In genomic region chr21:37958493-37958892, GRCh38 we compare ENCODE assay signal across 36 cellular contexts. TPM values are rescaled to one million over a fixed set of nuclear protein-coding genes. Genes with fewer than 3 reads are reported as not detected.
"Had no signal": no experiment of that assay in that cellular context is flagged by ENCODE, and none has a peak within 500 bp of the region (broad histone marks: within the 10 kb centered on the region; RNA-seq: fewer than 3 reads in every experiment).

No MANE protein-coding gene starts in this region.

- ATAC-seq: activated CD8-positive, alpha-beta T cell treated with anti-CD3 and anti-CD28 coated beads for 36 hours; activated naive CD8-positive, alpha-beta T cell treated with anti-CD3 and anti-CD28 coated beads, Interleukin-2, amount 50 U/mL, for 24 hours; activated T-cell treated with anti-CD3 and anti-CD28 coated beads, Interleukin-2, amount 50 U/mL, for 4 hours; activated T-cell treated with anti-CD3 and anti-CD28 coated beads, Interleukin-2, amount 50 U/mL, for 72 hours; activated T-helper 17 cell treated with anti-CD3 and anti-CD28 coated beads, Interleukin-2, amount 50 U/mL, for 72 hours had no signal

- H3K27me3 ChIP-seq: ascending aorta, cardiac muscle cell, colonic mucosa had no signal

- H3K4me3 ChIP-seq: ascending aorta, cardiac muscle cell, colonic mucosa had no signal

- H3K27ac ChIP-seq: ascending aorta, cardiac muscle cell, colonic mucosa, VCaP had no signal

- H3K4me3 Mint-ChIP-seq: activated B cell treated with CpG ODN at 0.5 μM for 24 hours; activated CD4-positive, alpha-beta memory T cell treated with anti-CD3 and anti-CD28 coated beads for 36 hours; activated CD4-positive, alpha-beta T cell treated with anti-CD3 and anti-CD28 coated beads, Interleukin-2, amount 10 ng/mL, durations not matched to agents 24 days and 14 days; activated CD8-positive, alpha-beta T cell treated with anti-CD3 and anti-CD28 coated beads for 36 hours; activated naive CD4-positive, alpha-beta T cell treated with anti-CD3 and anti-CD28 coated beads, Interleukin-2, amount 10 ng/mL, durations not matched to agents 7 days and 5 days; activated naive CD4-positive, alpha-beta T cell treated with anti-CD3 and anti-CD28 coated beads, Interleukin-2, amount 50 U/mL, for 24 hours; activated naive CD8-positive, alpha-beta T cell; activated naive CD8-positive, alpha-beta T cell treated with anti-CD3 and anti-CD28 coated beads, Interleukin-2, amount 10 ng/mL, durations not matched to agents 7 days and 5 days; activated naive CD8-positive, alpha-beta T cell treated with anti-CD3 and anti-CD28 coated beads, Interleukin-2, amount 50 U/mL, for 24 hours; activated T-cell treated with anti-CD3 and anti-CD28 coated beads, Interleukin-2, amount 50 U/mL, for 4 hours; activated T-cell treated with anti-CD3 and anti-CD28 coated beads, Interleukin-2, amount 50 U/mL, for 72 hours; activated T-helper 1 cell treated with anti-CD3 and anti-CD28 coated beads, Interleukin-12 subunit alpha, Interleukin-12 subunit beta, Interleukin-2, Interleukin-4 antibody, amounts not matched to agents 30 ng/mL and 10 ng/mL and 1 ng/mL, durations not matched to agents 14 hours and 24 hours and 36 hours; activated T-helper 17 cell treated with anti-CD3 and anti-CD28 coated beads, Interleukin-2, amount 50 U/mL, for 72 hours; brain; central memory CD8-positive, alpha-beta T cell; T-helper 2 cell treated with Interferon-gamma antibody and Interleukin-4, amounts not matched to agents 5 μg/mL and 100 μg/mL, for 36 hours had no signal

- H3K4me1 Mint-ChIP-seq: activated B cell treated with CpG ODN at 0.5 μM for 24 hours; activated CD4-positive, alpha-beta T cell treated with anti-CD3 and anti-CD28 coated beads, Interleukin-2, amount 10 ng/mL, durations not matched to agents 24 days and 14 days; activated naive CD4-positive, alpha-beta T cell treated with anti-CD3 and anti-CD28 coated beads, Interleukin-2, amount 10 ng/mL, durations not matched to agents 7 days and 5 days; activated naive CD4-positive, alpha-beta T cell treated with anti-CD3 and anti-CD28 coated beads, Interleukin-2, amount 50 U/mL, for 24 hours; activated naive CD8-positive, alpha-beta T cell treated with anti-CD3 and anti-CD28 coated beads, Interleukin-2, amount 10 ng/mL, durations not matched to agents 7 days and 5 days; activated naive CD8-positive, alpha-beta T cell treated with anti-CD3 and anti-CD28 coated beads, Interleukin-2, amount 50 U/mL, for 24 hours; activated T-helper 17 cell treated with anti-CD3 and anti-CD28 coated beads, Interleukin-2, amount 50 U/mL, for 72 hours; brain; central memory CD8-positive, alpha-beta T cell had no signal

- DNase-seq: activated B cell treated with CpG ODN at 0.5 μM for 24 hours; activated CD4-positive, alpha-beta memory T cell treated with anti-CD3 and anti-CD28 coated beads for 36 hours; activated CD4-positive, alpha-beta T cell treated with anti-CD3 and anti-CD28 coated beads for 4 hours; activated CD4-positive, alpha-beta T cell treated with anti-CD3 and anti-CD28 coated beads, Interleukin-2, amount 10 ng/mL, durations not matched to agents 24 days and 14 days; activated CD4-positive, alpha-beta T cell treated with anti-CD3 and anti-CD28 coated beads, Interleukin-2, amount 50 U/mL, for 1 hour; activated CD4-positive, alpha-beta T cell treated with anti-CD3 and anti-CD28 coated beads, Interleukin-2, amount 50 U/mL, for 4 hours; activated CD4-positive, CD25-positive, alpha-beta regulatory T cell treated with anti-CD3 and anti-CD28 coated beads, Interleukin-2, amount 50 U/mL, for 72 hours; activated CD8-positive, alpha-beta memory T cell treated with anti-CD3 and anti-CD28 coated beads, Interleukin-2, amount 50 U/mL, for 4 hours; activated CD8-positive, alpha-beta T cell treated with anti-CD3 and anti-CD28 coated beads for 36 hours; activated gamma-delta T cell; activated naive CD4-positive, alpha-beta T cell treated with anti-CD3 and anti-CD28 coated beads, Interleukin-2, amount 10 ng/mL, durations not matched to agents 7 days and 5 days; activated naive CD4-positive, alpha-beta T cell treated with Interleukin-2 at 50 U/mL for 16 hours; activated naive CD8-positive, alpha-beta T cell treated with anti-CD3 and anti-CD28 coated beads, Interleukin-2, amount 10 ng/mL, durations not matched to agents 7 days and 5 days; activated naive CD8-positive, alpha-beta T cell treated with anti-CD3 and anti-CD28 coated beads, Interleukin-2, amount 50 U/mL, for 24 hours; activated T-cell treated with anti-CD3 and anti-CD28 coated beads for 4 hours; activated T-cell treated with anti-CD3 and anti-CD28 coated beads, Interleukin-2, amount 50 U/mL, for 1 hour; activated T-cell treated with anti-CD3 and anti-CD28 coated beads, Interleukin-2, amount 50 U/mL, for 4 hours; activated T-cell treated with anti-CD3 and anti-CD28 coated beads, Interleukin-2, amount 50 U/mL, for 72 hours; amygdala; anterior cingulate cortex; cerebellar nuclear complex; colonic mucosa; T-helper 2 cell; T-helper 9 cell had no signal

- H3K9me3 ChIP-seq: ascending aorta, colonic mucosa had no signal

- H3K36me3 Mint-ChIP-seq: activated CD4-positive, alpha-beta memory T cell treated with anti-CD3 and anti-CD28 coated beads for 36 hours; activated naive CD4-positive, alpha-beta T cell treated with anti-CD3 and anti-CD28 coated beads, Interleukin-2, amount 10 ng/mL, durations not matched to agents 7 days and 5 days; activated naive CD4-positive, alpha-beta T cell treated with anti-CD3 and anti-CD28 coated beads, Interleukin-2, amount 50 U/mL, for 24 hours; activated naive CD8-positive, alpha-beta T cell; activated naive CD8-positive, alpha-beta T cell treated with anti-CD3 and anti-CD28 coated beads, Interleukin-2, amount 10 ng/mL, durations not matched to agents 7 days and 5 days; brain had no signal

- H3K4me1 ChIP-seq: ascending aorta, colonic mucosa had no signal

- H3K27ac Mint-ChIP-seq: activated B cell treated with CpG ODN at 0.5 μM for 24 hours; activated CD4-positive, alpha-beta memory T cell treated with anti-CD3 and anti-CD28 coated beads for 36 hours; activated CD4-positive, alpha-beta T cell treated with anti-CD3 and anti-CD28 coated beads, Interleukin-2, amount 10 ng/mL, durations not matched to agents 24 days and 14 days; activated CD8-positive, alpha-beta T cell treated with anti-CD3 and anti-CD28 coated beads for 36 hours; activated naive CD4-positive, alpha-beta T cell treated with anti-CD3 and anti-CD28 coated beads, Interleukin-2, amount 10 ng/mL, durations not matched to agents 7 days and 5 days; activated naive CD4-positive, alpha-beta T cell treated with anti-CD3 and anti-CD28 coated beads, Interleukin-2, amount 50 U/mL, for 24 hours; activated naive CD8-positive, alpha-beta T cell; activated naive CD8-positive, alpha-beta T cell treated with anti-CD3 and anti-CD28 coated beads, Interleukin-2, amount 10 ng/mL, durations not matched to agents 7 days and 5 days; activated naive CD8-positive, alpha-beta T cell treated with anti-CD3 and anti-CD28 coated beads, Interleukin-2, amount 50 U/mL, for 24 hours; activated T-cell treated with anti-CD3 and anti-CD28 coated beads, Interleukin-2, amount 50 U/mL, for 72 hours; activated T-helper 1 cell treated with anti-CD3 and anti-CD28 coated beads, Interleukin-12 subunit alpha, Interleukin-12 subunit beta, Interleukin-2, Interleukin-4 antibody, amounts not matched to agents 30 ng/mL and 10 ng/mL and 1 ng/mL, durations not matched to agents 14 hours and 24 hours and 36 hours; activated T-helper 17 cell treated with anti-CD3 and anti-CD28 coated beads, Interleukin-2, amount 50 U/mL, for 72 hours; brain; T-helper 2 cell treated with Interferon-gamma antibody and Interleukin-4, amounts not matched to agents 5 μg/mL and 100 μg/mL, for 36 hours had no signal

- H3K36me3 ChIP-seq: ascending aorta, cardiac muscle cell, colonic mucosa had no signal

- H3K9me3 Mint-ChIP-seq: activated B cell treated with CpG ODN at 0.5 μM for 24 hours; activated CD4-positive, alpha-beta memory T cell treated with anti-CD3 and anti-CD28 coated beads for 36 hours; activated CD4-positive, alpha-beta T cell treated with anti-CD3 and anti-CD28 coated beads, Interleukin-2, amount 10 ng/mL, durations not matched to agents 24 days and 14 days; activated CD8-positive, alpha-beta T cell treated with anti-CD3 and anti-CD28 coated beads for 36 hours; activated naive CD4-positive, alpha-beta T cell treated with anti-CD3 and anti-CD28 coated beads, Interleukin-2, amount 10 ng/mL, durations not matched to agents 7 days and 5 days; activated naive CD4-positive, alpha-beta T cell treated with anti-CD3 and anti-CD28 coated beads, Interleukin-2, amount 50 U/mL, for 24 hours; activated naive CD8-positive, alpha-beta T cell treated with anti-CD3 and anti-CD28 coated beads, Interleukin-2, amount 10 ng/mL, durations not matched to agents 7 days and 5 days; activated naive CD8-positive, alpha-beta T cell treated with anti-CD3 and anti-CD28 coated beads, Interleukin-2, amount 50 U/mL, for 24 hours; activated T-cell treated with anti-CD3 and anti-CD28 coated beads, Interleukin-2, amount 50 U/mL, for 4 hours; activated T-cell treated with anti-CD3 and anti-CD28 coated beads, Interleukin-2, amount 50 U/mL, for 72 hours; activated T-helper 1 cell treated with anti-CD3 and anti-CD28 coated beads, Interleukin-12 subunit alpha, Interleukin-12 subunit beta, Interleukin-2, Interleukin-4 antibody, amounts not matched to agents 30 ng/mL and 10 ng/mL and 1 ng/mL, durations not matched to agents 14 hours and 24 hours and 36 hours; activated T-helper 17 cell treated with anti-CD3 and anti-CD28 coated beads, Interleukin-2, amount 50 U/mL, for 72 hours; brain; central memory CD8-positive, alpha-beta T cell; T-helper 2 cell treated with Interferon-gamma antibody and Interleukin-4, amounts not matched to agents 5 μg/mL and 100 μg/mL, for 36 hours had no signal

RNA-seq across cellular contexts. Expression of gene KCNJ6, which starts 42.2 kb away (rescaled TPM):
- total RNA-seq: activated B cell treated with CpG ODN at 0.5 μM for 24 hours; activated CD4-positive, alpha-beta memory T cell treated with anti-CD3 and anti-CD28 coated beads for 36 hours; activated CD4-positive, alpha-beta T cell treated with anti-CD3 and anti-CD28 coated beads, Interleukin-2, amount 10 ng/mL, durations not matched to agents 24 days and 14 days; activated CD8-positive, alpha-beta memory T cell treated with anti-CD3 and anti-CD28 coated beads for 36 hours; activated CD8-positive, alpha-beta T cell treated with anti-CD3 and anti-CD28 coated beads for 36 hours; activated naive CD8-positive, alpha-beta T cell treated with anti-CD3 and anti-CD28 coated beads, Interleukin-2, amount 10 ng/mL, durations not matched to agents 7 days and 5 days; activated T-cell treated with anti-CD3 and anti-CD28 coated beads, Interleukin-2, amount 50 U/mL, for 4 hours; activated T-cell treated with anti-CD3 and anti-CD28 coated beads, Interleukin-2, amount 50 U/mL, for 72 hours; activated T-helper 1 cell treated with anti-CD3 and anti-CD28 coated beads, Interleukin-12 subunit alpha, Interleukin-12 subunit beta, Interleukin-2, Interleukin-4 antibody, amounts not matched to agents 30 ng/mL and 10 ng/mL and 1 ng/mL, durations not matched to agents 14 hours and 24 hours and 36 hours; activated T-helper 17 cell treated with anti-CD3 and anti-CD28 coated beads, Interleukin-2, amount 50 U/mL, for 72 hours; bronchial epithelial cell; cardiac muscle cell had no signal
- polyA plus RNA-seq: cardiac muscle cell had no signal
